ENCODE assay signal across 2 cellular contexts in genomic region chr3:31534036-31534435, GRCh38.
TF ChIP-seq lines count a peak whose summit lies in the region.

No MANE protein-coding gene starts in this region.

TF ChIP-seq in endothelial cell of umbilical vein, 7 proteins besides CTCF, POLR2A, EP300 and RAD21 (continued from another document):
- no peak for TF ChIP-seq FOS (IDR thresholded peaks at IDR 0.05; ENCODE audit: borderline replicate concordance, insufficient read depth, low read length)
- TF ChIP-seq EZH2 (IDR thresholded peaks at IDR 0.05; ENCODE audit: borderline replicate concordance, low read depth, low read length, severe bottlenecking), result no peak
TF ChIP-seq in endothelial cell of umbilical vein: peak in this region for 0.

TF ChIP-seq in neural cell, 6 proteins besides CTCF, POLR2A, EP300 and RAD21 (continued from another document):
- TF ChIP-seq REST (IDR thresholded peaks at IDR 0.05; ENCODE audit: borderline replicate concordance) (no peak), TAF1 (IDR thresholded peaks at IDR 0.05; ENCODE audit: low read depth) (no peak), EZH2 (IDR thresholded peaks at IDR 0.05; ENCODE audit: borderline replicate concordance, insufficient read depth, low read length, poor library complexity, severe bottlenecking) (no peak)
